19 cellular contexts compared by ENCODE assay signal in the genomic region with DNA sequence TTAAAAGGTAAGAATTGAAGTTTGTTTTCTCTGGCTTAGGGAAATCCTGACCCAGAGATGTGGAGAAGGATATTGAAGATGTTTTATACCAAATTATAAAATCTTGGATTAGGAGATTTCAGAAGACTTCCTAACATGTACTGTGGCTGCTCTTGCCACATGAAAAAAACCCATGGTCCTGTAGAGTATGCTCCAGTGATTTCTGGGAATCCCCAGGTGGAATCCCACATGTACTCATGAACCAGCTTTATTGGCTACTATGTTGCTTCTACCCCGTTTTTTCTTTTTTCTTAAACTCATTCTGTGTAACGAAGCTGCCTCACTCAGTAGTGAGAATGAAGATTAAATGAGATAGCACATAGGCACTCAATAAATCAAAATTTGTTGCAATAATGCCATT.
DNase-seq lines count a peak whose midpoint lies in the region; ATAC-seq and TF ChIP-seq lines count a peak whose summit lies in the region.
"Had no signal": no experiment of that assay in that cellular context is flagged by ENCODE, and none has a peak within 500 bp of the region (broad histone marks: within the 10 kb centered on the region; RNA-seq: fewer than 3 reads in every experiment).

No MANE protein-coding gene starts in this region.

- ATAC-seq in foreskin keratinocyte (peak; percentile 23), GM18873 (IDR thresholded peaks at IDR 0.05; ENCODE audit: low FRiP score, unreplicated experiment) (no peak)

- H3K9ac ChIP-seq in BLaER1 (no peak overlapping the region; the same call in 1 of the 2 replicates), OCI-LY1 (ENCODE audit: low read length) (peak overlapping the region; percentile 58; the same call in 1 of the 2 replicates), neuronal stem cell (ENCODE audit: low read depth, low read length, poor library complexity) (no peak overlapping the region)

- H2BK5ac ChIP-seq in neuronal stem cell (ENCODE audit: low read length): no peak overlapping the region

- H3K23ac ChIP-seq in neuronal stem cell (ENCODE audit: low read depth, low read length, poor library complexity): no peak overlapping the region

- no CpG with 5 or more reads among the region's 2 CpGs for WGBS in neuronal stem cell (ENCODE audit: extremely low coverage in 2 of 2, insufficient read length in 2 of 2, insufficient replicate concordance in 1 of 2), 2 donors

- no peak overlapping the region for H4K8ac ChIP-seq in neuronal stem cell (ENCODE audit: low read depth, low read length)

- H3K4me1 ChIP-seq in BLaER1 (peaks cover 90% of the 10 kb centered on the region), DOHH2 (ENCODE audit: control insufficient read depth, low read length) (peaks cover 94% of the 10 kb centered on the region), OCI-LY1 (ENCODE audit: insufficient read depth, low read length, severe bottlenecking) (peaks cover 79% of the 10 kb centered on the region), foreskin keratinocyte (no peaks in the 10 kb centered on the region), neuronal stem cell (ENCODE audit: control insufficient read depth in 2 of 2, insufficient read depth in 1 of 2, low read depth in 1 of 2, low read length in 2 of 2) (no peaks in the 10 kb centered on the region)

- H3F3A ChIP-seq in DOHH2 (ENCODE audit: control insufficient read depth, insufficient read depth) (peaks cover 26% of the 10 kb centered on the region), OCI-LY1 (ENCODE audit: insufficient read depth, low read length) (no peaks in the 10 kb centered on the region)

- H3K27ac ChIP-seq in BLaER1 (peak overlapping the region; percentile 78), DOHH2 (ENCODE audit: low read depth, low read length) (peak overlapping the region; percentile 97), OCI-LY1 (ENCODE audit: low read depth, low read length, poor library complexity, severe bottlenecking) (peak overlapping the region; percentile 96), foreskin keratinocyte (no peak overlapping the region), neuronal stem cell (replicated peaks; ENCODE audit: low read length) (no peak overlapping the region)

- no peak overlapping the region for H3K18ac ChIP-seq in neuronal stem cell (ENCODE audit: low read length)

- H3K9me2 ChIP-seq in DOHH2 (replicated peaks; ENCODE audit: control insufficient read depth, low read length) (no peaks in the 10 kb centered on the region), OCI-LY1 (ENCODE audit: low read depth, low read length) (no peaks in the 10 kb centered on the region)

- H3K36me3 ChIP-seq in BLaER1: no peaks in the 10 kb centered on the region
- peaks cover 5% of the 10 kb centered on the region for H3K36me3 ChIP-seq in DOHH2 (ENCODE audit: control insufficient read depth, low read length)
- H3K36me3 ChIP-seq in OCI-LY1 (ENCODE audit: insufficient read depth, low read length): no peaks in the 10 kb centered on the region
- H3K36me3 ChIP-seq in neuronal stem cell (replicated peaks in 1 of 2; ENCODE audit: control insufficient read depth in 2 of 2, insufficient read depth in 2 of 2, low read length in 2 of 2): no peaks in the 10 kb centered on the region
- H3K36me3 ChIP-seq: sigmoid colon had no signal

- no peak for TF ChIP-seq CTCF in DOHH2 (IDR thresholded peaks at IDR 0.05; ENCODE audit: low read depth, low read length, poor library complexity, severe bottlenecking)
- TF ChIP-seq CTCF in OCI-LY1 (IDR thresholded peaks at IDR 0.05; ENCODE audit: low read length): no peak
- TF ChIP-seq CTCF in foreskin keratinocyte (conservative IDR thresholded peaks at IDR 0.05): no peak

- H4K20me1 ChIP-seq in BLaER1 (no peaks in the 10 kb centered on the region), DOHH2 (ENCODE audit: control insufficient read depth, insufficient read depth, low read depth, low read length) (no peaks in the 10 kb centered on the region), OCI-LY1 (ENCODE audit: insufficient read depth, low read length) (no peaks in the 10 kb centered on the region)

- H4K91ac ChIP-seq in neuronal stem cell (ENCODE audit: low read depth, low read length, poor library complexity): no peak overlapping the region

- DNase-seq in foreskin keratinocyte (no peak), NCI-H446 (lab: John Stamatoyannopoulos, UW) (no peak), neuronal stem cell (ENCODE audit: low spot score) (no peak), H4 (ENCODE audit: low spot score) (no peak)
- DNase-seq: activated CD4-positive, CD25-positive, alpha-beta regulatory T cell; CD4-positive, CD25-positive, alpha-beta regulatory T cell; central memory CD4-positive, alpha-beta T cell; dermis blood vessel endothelial cell; kidney glomerular epithelial cell; NCI-H1092; NCI-H2029; NCI-H2227 treated with DMSO at 0.1 percent for 48 hours; sigmoid colon; T1000 had no signal

- no peaks in the 10 kb centered on the region for H3K79me1 ChIP-seq in neuronal stem cell (ENCODE audit: low read depth, low read length)

- H2BK12ac ChIP-seq in neuronal stem cell (ENCODE audit: low read length): no peak overlapping the region

- no peak overlapping the region for H2AK5ac ChIP-seq in neuronal stem cell (ENCODE audit: low read depth, low read length)

- H3K27me3 ChIP-seq in BLaER1 (no peaks in the 10 kb centered on the region), DOHH2 (ENCODE audit: control insufficient read depth, low read length) (no peaks in the 10 kb centered on the region), OCI-LY1 (ENCODE audit: insufficient read depth, low read length) (no peaks in the 10 kb centered on the region), foreskin keratinocyte (no peaks in the 10 kb centered on the region), neuronal stem cell (ENCODE audit: control insufficient read depth in 3 of 3, insufficient read depth in 3 of 3, low read depth in 1 of 3, low read length in 3 of 3) (no peaks in the 10 kb centered on the region)
- H3K27me3 ChIP-seq: sigmoid colon had no signal

- H3K79me2 ChIP-seq in DOHH2 (ENCODE audit: control insufficient read depth, low read length) (no peaks in the 10 kb centered on the region), OCI-LY1 (ENCODE audit: insufficient read depth, low read length) (no peaks in the 10 kb centered on the region)

- no peak overlapping the region for H2BK15ac ChIP-seq in neuronal stem cell (ENCODE audit: low read length)

- H3K4ac ChIP-seq in neuronal stem cell (ENCODE audit: low read length): no peak overlapping the region

- H3K14ac ChIP-seq in neuronal stem cell (ENCODE audit: low read length): no peak overlapping the region

- H3K4me2 ChIP-seq in BLaER1 (peak overlapping the region; percentile 76), DOHH2 (ENCODE audit: low read length) (peak overlapping the region; percentile 91), OCI-LY1 (ENCODE audit: low read length) (peak overlapping the region; percentile 63), neuronal stem cell (ENCODE audit: insufficient read depth, low read length, poor library complexity, severe bottlenecking) (no peak overlapping the region)

- 0 out of 2 replicates have a peak, but pooled peaks cover 4% of the 10 kb centered on the region for H3K9me3 ChIP-seq in BLaER1
- no peaks in the 10 kb centered on the region for H3K9me3 ChIP-seq in DOHH2 (ENCODE audit: control insufficient read depth, insufficient read depth, low read length)
- H3K9me3 ChIP-seq in OCI-LY1 (ENCODE audit: low read length): no peaks in the 10 kb centered on the region
- H3K9me3 ChIP-seq in neuronal stem cell (replicated peaks in 1 of 2; ENCODE audit: control insufficient read depth in 2 of 2, insufficient read depth in 1 of 2, low read depth in 1 of 2, low read length in 2 of 2): no peaks in the 10 kb centered on the region
- H3K9me3 ChIP-seq: sigmoid colon had no signal

- H3K4me3 ChIP-seq in BLaER1 (no peak overlapping the region), DOHH2 (ENCODE audit: low read length) (peak overlapping the region; percentile 64), OCI-LY1 (ENCODE audit: low read depth, low read length, poor library complexity, severe bottlenecking) (peak overlapping the region; percentile 43), neuronal stem cell (ENCODE audit: low read length in 2 of 2) (no peak overlapping the region)
- H3K4me3 ChIP-seq: lung, sigmoid colon had no signal

- no peak overlapping the region for H2BK120ac ChIP-seq in neuronal stem cell (ENCODE audit: low read depth, low read length)

- H2AFZ ChIP-seq in OCI-LY1 (ENCODE audit: low read length) (no peak overlapping the region), neuronal stem cell (ENCODE audit: low read length) (no peak overlapping the region)

Comparison
In these comparisons a context has a peak if more than half of its experiments do, and no peak if none do; other contexts are left out.
1. H3K27ac ChIP-seq: peak in BLaER1 (single experiment), DOHH2 (single experiment) and OCI-LY1 (single experiment); none in foreskin keratinocyte (single experiment) and neuronal stem cell (single experiment).
2. H3K4me3 ChIP-seq: peak in DOHH2 (single experiment) and OCI-LY1 (single experiment); none in BLaER1 (single experiment) and neuronal stem cell (0 of 2).